20 cellular contexts compared by ENCODE assay signal in genomic region chr1:186843261-186843660, GRCh38. TPM values are rescaled to one million over a fixed set of nuclear protein-coding genes. Genes with fewer than 3 reads are reported as not detected.
DNase-seq lines count a peak whose midpoint lies in the region; ATAC-seq, FAIRE-seq and TF ChIP-seq lines count a peak whose summit lies in the region.
"Had no signal": no experiment of that assay in that cellular context is flagged by ENCODE, and none has a peak within 500 bp of the region (broad histone marks: within the 10 kb centered on the region; RNA-seq: fewer than 3 reads in every experiment).

No MANE protein-coding gene starts in this region.

- H3K27ac Mint-ChIP-seq in endothelial cell (ENCODE audit: unreplicated experiment), result peak overlapping the region; percentile 64
- H3K27ac Mint-ChIP-seq: CD8-positive, alpha-beta memory T cell had no signal

- no peak overlapping the region for H3K4me3 Mint-ChIP-seq in endothelial cell (ENCODE audit: unreplicated experiment)
- H3K4me3 Mint-ChIP-seq: CD8-positive, alpha-beta memory T cell had no signal

- FAIRE-seq in GM18507 (lab: Jason Lieb, UNC), result peak; percentile 56
- FAIRE-seq: G401.6, H54 had no signal

- TF ChIP-seq CTCF in A673 (conservative IDR thresholded peaks at IDR 0.05; ENCODE audit: low read depth, low read length) (no peak), endothelial cell (IDR thresholded peaks at IDR 0.05; ENCODE audit: unreplicated experiment) (no peak)

- intact Hi-C loops in A673 (cut with micrococcal nuclease; ENCODE audit: unreplicated experiment), result loop anchor here (5.0 kb wide), 1 partner anchor 134 kb away; no protein-coding TSS in a partner anchor

- POLR2A ChIA-PET in A673 (lab: Charles Lee; ENCODE audit: low non-redundant PET), result no interaction called here

- CTCF ChIA-PET in A673 (lab: Charles Lee), result no interaction called here

- peaks cover 18% of the 10 kb centered on the region for H3K4me1 Mint-ChIP-seq in endothelial cell (ENCODE audit: unreplicated experiment)
- H3K4me1 Mint-ChIP-seq: CD8-positive, alpha-beta memory T cell had no signal

- peaks cover 85% of the 10 kb centered on the region for H3K4me1 ChIP-seq in A673 (ENCODE audit: insufficient read depth, low read length, poor library complexity, severe bottlenecking)
- H3K4me1 ChIP-seq: BLaER1 had no signal

- BruUV-seq in A673 (replicated peaks; lab: Mats Ljungman, UMichigan), result no TSS peak

- no peaks in the 10 kb centered on the region for H3K27me3 ChIP-seq in A673 (replicated peaks; ENCODE audit: insufficient read depth, low read depth, low read length, poor library complexity)
- H3K27me3 ChIP-seq: BLaER1 had no signal

- peak overlapping the region; percentile 30 for H3K4me3 ChIP-seq in A673 (ENCODE audit: low read depth, low read length, poor library complexity, severe bottlenecking)
- H3K4me3 ChIP-seq: BLaER1, GM23248 had no signal

- no peaks in the 10 kb centered on the region for H3K36me3 ChIP-seq in A673 (ENCODE audit: insufficient read depth, low read length, poor library complexity, severe bottlenecking)
- H3K36me3 ChIP-seq: BLaER1 had no signal

- peak overlapping the region; percentile 91 for H3K27ac ChIP-seq in A673 (ENCODE audit: low read depth, low read length, poor library complexity, severe bottlenecking)
- H3K27ac ChIP-seq: 22Rv1, BLaER1, GM23248 had no signal

- H3K9me3 Mint-ChIP-seq in endothelial cell (ENCODE audit: unreplicated experiment), result no peaks in the 10 kb centered on the region

- no peaks in the 10 kb centered on the region for H3K9me3 ChIP-seq in A673 (ENCODE audit: low read depth, low read length, poor library complexity, severe bottlenecking)
- H3K9me3 ChIP-seq: BLaER1 had no signal

- H3K36me3 Mint-ChIP-seq in endothelial cell (ENCODE audit: low read depth, unreplicated experiment), result no peaks in the 10 kb centered on the region
- H3K36me3 Mint-ChIP-seq: CD8-positive, alpha-beta memory T cell had no signal

- DNase-seq in A673 (ENCODE audit: low spot score) (peak; percentile 83), GM18507 (ENCODE audit: extremely low spot score, insufficient read length, low read depth) (no peak), NCI-H82 (lab: John Stamatoyannopoulos, UW) (peak; percentile 86), endothelial cell (ENCODE audit: low spot score) (no peak), cerebellar nuclear complex (lab: John Stamatoyannopoulos, UW) (no peak)
- DNase-seq in activated effector memory CD4-positive, alpha-beta T cell treated with anti-CD3 and anti-CD28 coated beads, Interleukin-2, amount 50 U/mL, for 16 hours, result no peak
- DNase-seq: AML-193; CD8-positive, alpha-beta memory T cell; DMS79 treated with DMSO at 0.1 percent for 48 hours; EL; GM23248; IMR-90; KBM-7 had no signal

- ATAC-seq in HG03280 (IDR thresholded peaks at IDR 0.05; ENCODE audit: unreplicated experiment), result no peak
- ATAC-seq in HG03039 (IDR thresholded peaks at IDR 0.05; ENCODE audit: unreplicated experiment), result no peak
- ATAC-seq: HCT116 had no signal

- no peaks in the 10 kb centered on the region for H3K27me3 Mint-ChIP-seq in endothelial cell (ENCODE audit: unreplicated experiment)
- H3K27me3 Mint-ChIP-seq: CD8-positive, alpha-beta memory T cell had no signal

RNA-seq across cellular contexts. Expression of gene PLA2G4A, which starts 14.5 kb away (rescaled TPM):
- total RNA-seq in A673 (2021) (34.4 and 36.4 TPM in 2 replicates), endothelial cell (ENCODE audit: unreplicated experiment) (12.2 TPM)

Comparison
In these comparisons a context has a peak if more than half of its experiments do, and no peak if none do; other contexts are left out.
1. DNase-seq: peak in A673 (single experiment) and NCI-H82 (single experiment); none in GM18507 (single experiment), endothelial cell (single experiment), cerebellar nuclear complex (0 of 2) and activated effector memory CD4-positive, alpha-beta T cell treated with anti-CD3 and anti-CD28 coated beads, Interleukin-2, amount 50 U/mL, for 16 hours (single experiment).